17 cellular contexts compared by ENCODE assay signal in the genomic region with DNA sequence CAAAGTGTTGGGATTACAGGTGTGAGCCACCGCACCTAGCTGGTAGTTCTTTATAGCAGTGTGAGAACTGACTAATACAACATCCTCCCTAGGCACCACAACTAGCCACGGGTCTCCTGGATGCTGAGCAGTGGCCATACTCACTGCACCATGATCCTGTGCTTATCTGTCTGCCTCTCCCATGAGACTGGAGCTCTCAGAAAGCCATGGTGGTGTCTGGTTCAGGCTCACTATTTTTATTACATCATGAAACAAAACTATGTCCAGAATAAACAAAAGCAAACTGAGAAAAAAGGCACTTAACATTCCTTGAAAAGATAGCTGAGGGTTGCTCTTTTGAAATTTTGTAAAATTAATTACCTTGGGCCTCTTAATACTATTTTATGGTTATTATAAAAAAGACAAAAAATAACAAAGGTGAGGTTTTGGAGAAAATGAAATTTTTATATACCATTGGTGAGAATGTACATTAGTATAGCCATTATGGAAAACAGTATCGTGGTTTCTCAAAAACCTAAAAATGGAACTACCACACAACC.
"Had no signal": no experiment of that assay in that cellular context is flagged by ENCODE, and none has a peak within 500 bp of the region (broad histone marks: within the 10 kb centered on the region; RNA-seq: fewer than 3 reads in every experiment).

No MANE protein-coding gene starts in this region.

- DNase-seq: activated CD4-positive, alpha-beta T cell treated with anti-CD3 and anti-CD28 coated beads, Interleukin-2, amount 10 ng/mL, durations not matched to agents 24 days and 14 days; activated CD4-positive, CD25-positive, alpha-beta regulatory T cell; activated CD8-positive, alpha-beta memory T cell treated with anti-CD3 and anti-CD28 coated beads, Interleukin-2, amount 50 U/mL, for 4 hours; activated CD8-positive, alpha-beta T cell treated with anti-CD3 and anti-CD28 coated beads, Interleukin-2, amount 10 ng/mL, durations not matched to agents 7 days and 5 days; activated effector memory CD4-positive, alpha-beta T cell treated with anti-CD3 and anti-CD28 coated beads, Interleukin-2, amount 50 U/mL, for 16 hours; activated T-cell treated with anti-CD3 and anti-CD28 coated beads, Interleukin-2, amount 50 U/mL, for 48 hours; amniotic stem cell; dermis blood vessel endothelial cell; hypothalamus; mesendoderm; nephron progenitor cell; occipital lobe; right cardiac atrium; stimulated activated naive CD8-positive, alpha-beta T cell treated with anti-CD3 and anti-CD28 coated beads, Interleukin-15, amount 100 ng/mL, for 72 hours; SW 1271 had no signal

- H3K4me3 ChIP-seq: prostate gland, smooth muscle cell had no signal

- H3K36me3 ChIP-seq: prostate gland had no signal

- H3K4me1 ChIP-seq: prostate gland had no signal

- H3K9me3 ChIP-seq: prostate gland had no signal

- H3K27ac ChIP-seq: prostate gland had no signal
